In genomic region chr11:112822478-112823274, GRCh38 we compare ENCODE assay signal across 15 cellular contexts.
DNase-seq lines count a peak whose midpoint lies in the region; ATAC-seq lines count a peak whose summit lies in the region.
"Had no signal": no experiment of that assay in that cellular context is flagged by ENCODE, and none has a peak within 500 bp of the region (broad histone marks: within the 10 kb centered on the region; RNA-seq: fewer than 3 reads in every experiment).

No MANE protein-coding gene starts in this region.

- ATAC-seq in HG03039 (IDR thresholded peaks at IDR 0.05; ENCODE audit: unreplicated experiment) (no peak), HG03025 (IDR thresholded peaks at IDR 0.05; ENCODE audit: low FRiP score, unreplicated experiment) (no peak), GM19455 (IDR thresholded peaks at IDR 0.05; ENCODE audit: unreplicated experiment) (no peak)
- ATAC-seq: body of pancreas; effector memory CD8-positive, alpha-beta T cell; HCT116; left colon had no signal

- DNase-seq in DMS53 (lab: John Stamatoyannopoulos, UW) (peak; percentile 77), NCI-H1092 (lab: John Stamatoyannopoulos, UW) (peak; percentile 23), RPMI8226 (peak; percentile 28), iPS-NIHi7 (ENCODE audit: extremely low spot score) (peak; percentile 81), NOMO-1 (lab: John Stamatoyannopoulos, UW; ENCODE audit: unreplicated experiment in 2 of 2) (no peak)
- DNase-seq: activated CD4-positive, alpha-beta memory T cell treated with anti-CD3 and anti-CD28 coated beads for 36 hours; effector memory CD8-positive, alpha-beta T cell; GDM1; left colon; NCI-H1436 treated with DMSO at 0.1 percent for 48 hours had no signal

Comparison
In these comparisons a context has a peak if more than half of its experiments do, and no peak if none do; other contexts are left out.
1. DNase-seq: peak in DMS53 (single experiment), NCI-H1092 (single experiment), RPMI8226 (single experiment) and iPS-NIHi7 (single experiment); none in NOMO-1 (0 of 2).